ENCODE assay signal across 7 cellular contexts in the genomic region with DNA sequence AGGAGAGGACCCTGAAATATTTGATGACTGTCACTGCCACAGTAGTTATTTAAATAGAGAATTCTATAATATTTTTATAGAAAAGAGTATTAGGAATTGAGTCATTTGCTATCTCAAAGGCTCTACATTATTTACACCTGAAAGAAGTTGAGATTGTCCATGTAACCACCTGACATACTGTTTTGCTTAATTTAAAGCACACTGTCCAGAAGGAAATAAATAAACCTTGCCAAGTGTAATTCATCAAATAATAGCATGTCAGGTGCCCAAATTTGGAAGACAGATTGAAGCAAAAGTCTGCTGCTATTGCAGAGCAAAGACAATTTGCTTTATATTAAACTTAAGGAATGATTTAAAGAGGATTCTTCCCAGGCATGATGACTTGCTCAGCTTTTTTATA.
"Had no signal": no experiment of that assay in that cellular context is flagged by ENCODE, and none has a peak within 500 bp of the region (broad histone marks: within the 10 kb centered on the region; RNA-seq: fewer than 3 reads in every experiment).

No MANE protein-coding gene starts in this region.

- H3K4me1 ChIP-seq: HAP-1 had no signal

- H3K4me1 Mint-ChIP-seq: IgD-negative memory B cell had no signal

- H3K27ac Mint-ChIP-seq: HFFc6, IgD-negative memory B cell had no signal

- DNase-seq: GM23248, GOT3, H7, HFFc6 had no signal

- H3K4me3 Mint-ChIP-seq: HFFc6, IgD-negative memory B cell had no signal

- H3K36me3 Mint-ChIP-seq: IgD-negative memory B cell had no signal

- H3K27ac ChIP-seq: GM23248, HL-60 had no signal

- H3K4me3 ChIP-seq: GM23248, HAP-1 had no signal

- H3K9me3 ChIP-seq: HAP-1 had no signal

- H3K9me3 Mint-ChIP-seq: HFFc6 had no signal

- H3K9ac ChIP-seq: GM23248 had no signal

- H3K36me3 ChIP-seq: HAP-1 had no signal
